ENCODE assay signal across 25 cellular contexts in the genomic region with DNA sequence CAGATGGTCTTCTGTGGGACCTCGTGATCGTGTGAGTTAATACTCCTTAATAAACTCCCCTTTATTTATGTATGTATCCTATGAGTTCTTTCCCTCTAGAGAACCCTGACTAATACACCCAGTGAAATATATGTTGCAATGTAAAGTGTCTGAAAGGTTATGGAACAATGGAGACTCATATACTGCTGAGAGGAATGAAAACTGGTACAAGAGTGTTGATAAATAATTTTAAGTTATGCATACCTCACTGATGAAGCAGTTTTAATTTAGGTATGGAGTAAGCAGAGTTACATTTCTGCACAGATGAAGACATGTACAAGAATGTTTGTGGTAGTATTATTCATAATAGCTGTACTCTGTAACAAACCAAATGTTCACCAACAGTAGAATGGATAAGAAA.
"Had no signal": no experiment of that assay in that cellular context is flagged by ENCODE, and none has a peak within 500 bp of the region (broad histone marks: within the 10 kb centered on the region; RNA-seq: fewer than 3 reads in every experiment).

No MANE protein-coding gene starts in this region.

- H3K4me1 Mint-ChIP-seq: memory B cell; naive thymus-derived CD4-positive, alpha-beta T cell; stimulated activated naive B cell treated with anti-CD40 and anti-IgM and Interleukin-4, amounts not matched to agents 10 μg/mL and 1 μg/mL and 100 μg/mL, for 72 hours had no signal

- H3K27ac ChIP-seq: left ventricle myocardium inferior, ovary, right atrium auricular region, right lobe of liver, stomach, thoracic aorta, tibial artery, upper lobe of right lung had no signal

- H3K27me3 Mint-ChIP-seq: memory B cell; naive thymus-derived CD4-positive, alpha-beta T cell; natural killer cell treated with Interleukin-12 subunit alpha and Interleukin-12 subunit beta and Interleukin-15 and Interleukin-18, amount 100 ng/mL, for 72 hours; progenitor cell of endocrine pancreas; stimulated activated naive B cell treated with anti-CD40 and anti-IgM and Interleukin-4, amounts not matched to agents 10 μg/mL and 1 μg/mL and 100 μg/mL, for 72 hours had no signal

- H3K4me2 ChIP-seq: smooth muscle cell had no signal

- H3K4me3 Mint-ChIP-seq: memory B cell; naive thymus-derived CD4-positive, alpha-beta T cell; natural killer cell treated with Interleukin-12 subunit alpha and Interleukin-12 subunit beta and Interleukin-15 and Interleukin-18, amount 100 ng/mL, for 72 hours; stimulated activated naive B cell treated with anti-CD40 and anti-IgM and Interleukin-4, amounts not matched to agents 10 μg/mL and 1 μg/mL and 100 μg/mL, for 72 hours had no signal

- H3K36me3 ChIP-seq: left ventricle myocardium inferior, ovary, right atrium auricular region, right lobe of liver, stomach, thoracic aorta, tibial artery, upper lobe of right lung had no signal

- DNase-seq: hippocampal formation; kidney; left ventricle myocardium inferior; midbrain; mucosa of descending colon; naive thymus-derived CD4-positive, alpha-beta T cell; ovary; right lobe of liver; stimulated activated CD4-positive, alpha-beta T cell treated with anti-CD3 and anti-CD28 coated beads, Interleukin-1b, Interleukin-23, amount 100 ng/mL, for 48 hours; stimulated activated CD4-positive, alpha-beta T cell treated with anti-CD3 and anti-CD28 coated beads, Interleukin-2, amount 100 ng/mL, for 48 hours; stimulated activated CD4-positive, alpha-beta T cell treated with anti-CD3 and anti-CD28 coated beads, Interleukin-4, amount 100 ng/mL, for 4 hours; stimulated activated CD8-positive, alpha-beta memory T cell treated with anti-CD3 and anti-CD28 coated beads, Interleukin-4, amount 100 ng/mL, for 48 hours; stimulated activated naive B cell treated with anti-CD40 and anti-IgM and Interleukin-4, amounts not matched to agents 10 μg/mL and 1 μg/mL and 100 μg/mL, for 72 hours; stimulated activated naive CD8-positive, alpha-beta T cell treated with anti-CD3 and anti-CD28 coated beads, Interleukin-15, Interleukin-2, amounts not matched to agents 100 U/mL and 50 U/mL, for 24 hours; stomach; tibial artery; trophoblast cell; upper lobe of right lung had no signal

- ATAC-seq: mucosa of descending colon; naive thymus-derived CD4-positive, alpha-beta T cell; natural killer cell treated with Interleukin-12 subunit alpha and Interleukin-12 subunit beta and Interleukin-15 and Interleukin-18, amount 100 ng/mL, for 72 hours; right lobe of liver; stimulated activated naive B cell treated with anti-CD40 and anti-IgM and Interleukin-4, amounts not matched to agents 10 μg/mL and 1 μg/mL and 100 μg/mL, for 72 hours; stimulated activated naive CD8-positive, alpha-beta T cell treated with anti-CD3 and anti-CD28 coated beads, Interleukin-15, Interleukin-2, amounts not matched to agents 100 U/mL and 50 U/mL, for 24 hours; upper lobe of right lung had no signal

- H3K9me3 Mint-ChIP-seq: memory B cell; stimulated activated naive B cell treated with anti-CD40 and anti-IgM and Interleukin-4, amounts not matched to agents 10 μg/mL and 1 μg/mL and 100 μg/mL, for 72 hours had no signal

- H3K4me3 ChIP-seq: left ventricle myocardium inferior, lung, mucosa of descending colon, ovary, right atrium auricular region, right lobe of liver, smooth muscle cell, stomach, thoracic aorta, tibial artery, upper lobe of right lung had no signal

- H3K4me1 ChIP-seq: left ventricle myocardium inferior, right atrium auricular region, right lobe of liver, stomach, tibial artery, upper lobe of right lung had no signal

- H3K9me3 ChIP-seq: left ventricle myocardium inferior, mucosa of descending colon, ovary, right atrium auricular region, right lobe of liver, stomach, thoracic aorta, tibial artery, upper lobe of right lung had no signal

- H3K27me3 ChIP-seq: ovary, right atrium auricular region, right lobe of liver, stomach, tibial artery, upper lobe of right lung had no signal

- H3K27ac Mint-ChIP-seq: memory B cell; naive thymus-derived CD4-positive, alpha-beta T cell; natural killer cell treated with Interleukin-12 subunit alpha and Interleukin-12 subunit beta and Interleukin-15 and Interleukin-18, amount 100 ng/mL, for 72 hours; progenitor cell of endocrine pancreas; stimulated activated naive B cell treated with anti-CD40 and anti-IgM and Interleukin-4, amounts not matched to agents 10 μg/mL and 1 μg/mL and 100 μg/mL, for 72 hours had no signal

- H3K36me3 Mint-ChIP-seq: memory B cell; naive thymus-derived CD4-positive, alpha-beta T cell; natural killer cell treated with Interleukin-12 subunit alpha and Interleukin-12 subunit beta and Interleukin-15 and Interleukin-18, amount 100 ng/mL, for 72 hours; stimulated activated naive B cell treated with anti-CD40 and anti-IgM and Interleukin-4, amounts not matched to agents 10 μg/mL and 1 μg/mL and 100 μg/mL, for 72 hours had no signal
